ENCODE assay signal across 20 cellular contexts in genomic region chr7:129772646-129773280, GRCh38.
"Had no signal": no experiment of that assay in that cellular context is flagged by ENCODE, and none has a peak within 500 bp of the region (broad histone marks: within the 10 kb centered on the region; RNA-seq: fewer than 3 reads in every experiment).

No MANE protein-coding gene starts in this region.

- H3K4me3 ChIP-seq: dorsolateral prefrontal cortex, left lung, skin epidermis, testis had no signal

- H3K27ac ChIP-seq: brain microvascular endothelial cell, dorsolateral prefrontal cortex, epithelial cell of prostate, left lung, skin epidermis, testis had no signal

- H3K4me3 Mint-ChIP-seq: activated T-cell treated with anti-CD3 and anti-CD28 coated beads, Interleukin-2, amount 50 U/mL, for 72 hours; type B pancreatic cell had no signal

- H3K36me3 ChIP-seq: brain microvascular endothelial cell, left lung had no signal

- ATAC-seq: activated CD4-positive, CD25-positive, alpha-beta regulatory T cell treated with anti-CD3 and anti-CD28 coated beads, Interleukin-2, amount 50 U/mL, for 24 hours; activated T-cell treated with anti-CD3 and anti-CD28 coated beads, Interleukin-2, amount 50 U/mL, for 72 hours; left lung had no signal

- H3K9me3 Mint-ChIP-seq: activated T-cell treated with anti-CD3 and anti-CD28 coated beads, Interleukin-2, amount 50 U/mL, for 72 hours; type B pancreatic cell had no signal

- H3K9me3 ChIP-seq: left lung, testis had no signal

- H3K27ac Mint-ChIP-seq: activated T-cell treated with anti-CD3 and anti-CD28 coated beads, Interleukin-2, amount 50 U/mL, for 72 hours; type B pancreatic cell had no signal

- H3K4me1 ChIP-seq: left lung, testis had no signal

- H3K27me3 ChIP-seq: testis had no signal

- H3K36me3 Mint-ChIP-seq: type B pancreatic cell had no signal

- DNase-seq: activated CD4-positive, alpha-beta T cell treated with anti-CD3 and anti-CD28 coated beads, Interleukin-2, amount 50 U/mL, for 1 hour; activated CD8-positive, alpha-beta memory T cell treated with anti-CD3 and anti-CD28 coated beads, Interleukin-2, amount 50 U/mL, for 4 hours; activated effector memory CD4-positive, alpha-beta T cell treated with anti-CD3 and anti-CD28 coated beads, Interleukin-2, amount 50 U/mL, for 16 hours; activated naive CD4-positive, alpha-beta T cell treated with anti-CD3 and anti-CD28 coated beads, Interleukin-2, amount 50 U/mL, for 16 hours; activated T-cell treated with anti-CD3 and anti-CD28 coated beads, Interleukin-2, amount 50 U/mL, for 72 hours; aorta; brain microvascular endothelial cell; central memory CD4-positive, alpha-beta T cell; dorsolateral prefrontal cortex; foreskin fibroblast; hippocampal formation; midbrain; stimulated activated CD4-positive, alpha-beta T cell treated with anti-CD3 and anti-CD28 coated beads, Interleukin-4, amount 100 ng/mL, for 1 hour; T-helper 9 cell; testis had no signal
